17 cellular contexts compared by ENCODE assay signal in genomic region chr5:131563434-131564228, GRCh38.
DNase-seq lines count a peak whose midpoint lies in the region; ATAC-seq and TF ChIP-seq lines count a peak whose summit lies in the region.
"Had no signal": no experiment of that assay in that cellular context is flagged by ENCODE, and none has a peak within 500 bp of the region (broad histone marks: within the 10 kb centered on the region; RNA-seq: fewer than 3 reads in every experiment).

No MANE protein-coding gene starts in this region.

- intact Hi-C loops in CD4-positive, alpha-beta T cell (cut with DNase I, micrococcal nuclease): no loop called here

- 76 to 82% methylated on average over 6 to 7 of the region's 8 CpGs for WGBS in mesodermal cell (ENCODE audit: insufficient coverage in 2 of 2), 2 experiments

- DNase-seq in CD4-positive, alpha-beta T cell: no peak
- peak; percentile 13 for DNase-seq in H7
- no peak for DNase-seq in T-cell
- DNase-seq in stimulated activated naive CD8-positive, alpha-beta T cell treated with anti-CD3 and anti-CD28 coated beads, Interleukin-15, amount 100 ng/mL, for 72 hours: no peak
- no peak for DNase-seq in cerebellar nuclear complex (lab: John Stamatoyannopoulos, UW)
- DNase-seq: activated CD4-positive, alpha-beta T cell treated with anti-CD3 and anti-CD28 coated beads for 4 hours; activated T-cell treated with anti-CD3 and anti-CD28 coated beads for 4 hours; AML-193; effector memory CD4-positive, alpha-beta T cell; IMR-90; NCI-H1092; SHP77 treated with DMSO at 0.1 percent for 48 hours had no signal

- H3K4me3 Mint-ChIP-seq in CD4-positive, alpha-beta T cell: no peak overlapping the region
- peak overlapping the region in 1 of 3 donors; percentile 26 for H3K4me3 Mint-ChIP-seq in T-cell
- no peak overlapping the region for H3K4me3 Mint-ChIP-seq in stimulated activated naive CD8-positive, alpha-beta T cell treated with anti-CD3 and anti-CD28 coated beads, Interleukin-15, amount 100 ng/mL, for 72 hours
- H3K4me3 Mint-ChIP-seq: activated naive CD8-positive, alpha-beta T cell; natural killer cell treated with Interleukin-12 subunit alpha and Interleukin-12 subunit beta and Interleukin-15 and Interleukin-18, amount 100 ng/mL, for 72 hours had no signal

- no peak overlapping the region for H3K27ac ChIP-seq in CD4-positive, alpha-beta T cell (ENCODE audit: low read depth, low read length)
- H3K27ac ChIP-seq in mesodermal cell (ENCODE audit: low read depth, low read length, severe bottlenecking): peak overlapping the region; percentile 62
- H3K27ac ChIP-seq: right atrium auricular region had no signal

- H3K27me3 Mint-ChIP-seq in CD4-positive, alpha-beta T cell: no peaks in the 10 kb centered on the region
- no peaks in the 10 kb centered on the region for H3K27me3 Mint-ChIP-seq in T-cell
- no peaks in the 10 kb centered on the region for H3K27me3 Mint-ChIP-seq in stimulated activated naive CD8-positive, alpha-beta T cell treated with anti-CD3 and anti-CD28 coated beads, Interleukin-15, amount 100 ng/mL, for 72 hours
- H3K27me3 Mint-ChIP-seq: activated naive CD8-positive, alpha-beta T cell; natural killer cell treated with Interleukin-12 subunit alpha and Interleukin-12 subunit beta and Interleukin-15 and Interleukin-18, amount 100 ng/mL, for 72 hours had no signal

- CTCF ChIA-PET in CD4-positive, alpha-beta T cell (lab: Charles Lee): interaction anchor here (1.7 kb wide), 1 partner anchor 26 kb away, joined by 3 read pairs; no protein-coding TSS in a partner anchor
- CTCF ChIA-PET in T-cell (lab: Charles Lee): no interaction called here

- no peaks in the 10 kb centered on the region for H3K9me3 Mint-ChIP-seq in CD4-positive, alpha-beta T cell
- H3K9me3 Mint-ChIP-seq in T-cell: no peaks in the 10 kb centered on the region
- no peaks in the 10 kb centered on the region for H3K9me3 Mint-ChIP-seq in stimulated activated naive CD8-positive, alpha-beta T cell treated with anti-CD3 and anti-CD28 coated beads, Interleukin-15, amount 100 ng/mL, for 72 hours
- H3K9me3 Mint-ChIP-seq: natural killer cell treated with Interleukin-12 subunit alpha and Interleukin-12 subunit beta and Interleukin-15 and Interleukin-18, amount 100 ng/mL, for 72 hours had no signal

- peaks cover 18% of the 10 kb centered on the region for H3K36me3 Mint-ChIP-seq in CD4-positive, alpha-beta T cell (ENCODE audit: low read depth)
- peaks cover 16% of the 10 kb centered on the region for H3K36me3 Mint-ChIP-seq in T-cell
- H3K36me3 Mint-ChIP-seq: natural killer cell treated with Interleukin-12 subunit alpha and Interleukin-12 subunit beta and Interleukin-15 and Interleukin-18, amount 100 ng/mL, for 72 hours had no signal

- H3K4me3 ChIP-seq in H7 (ENCODE audit: insufficient read depth, low read depth, low read length) (no peak overlapping the region), mesodermal cell (ENCODE audit: extremely low read depth, insufficient read depth, low read length, poor library complexity, severe bottlenecking) (no peak overlapping the region)
- H3K4me3 ChIP-seq: right atrium auricular region had no signal

- no peaks in the 10 kb centered on the region for H3K36me3 ChIP-seq in H7 (replicated peaks; ENCODE audit: control insufficient read depth, insufficient read depth, low read length)
- H3K36me3 ChIP-seq in mesodermal cell (ENCODE audit: control insufficient read depth, insufficient read depth, low read length): peaks cover 15% of the 10 kb centered on the region
- H3K36me3 ChIP-seq: right atrium auricular region had no signal

- POLR2A ChIA-PET in CD4-positive, alpha-beta T cell (lab: Charles Lee): interaction anchor here (0.7 to 1.0 kb wide), 2 partner anchors 10 to 15 kb away, joined by 3 read pairs; no protein-coding TSS in a partner anchor
- POLR2A ChIA-PET in T-cell (lab: Charles Lee): interaction anchor here (0.6 to 0.8 kb wide), 3 partner anchors 10 to 1496 kb away, joined by 3 to 4 read pairs (median 3); no protein-coding TSS in a partner anchor

- H3K4me1 ChIP-seq in mesodermal cell (ENCODE audit: control insufficient read depth, insufficient read depth, low read length, poor library complexity, severe bottlenecking): peaks cover 7% of the 10 kb centered on the region
- H3K4me1 ChIP-seq: right atrium auricular region had no signal

- peak overlapping the region; percentile 1 for H3K27ac Mint-ChIP-seq in CD4-positive, alpha-beta T cell
- H3K27ac Mint-ChIP-seq in T-cell: peak overlapping the region; percentile 11 to 35
- no peak overlapping the region for H3K27ac Mint-ChIP-seq in stimulated activated naive CD8-positive, alpha-beta T cell treated with anti-CD3 and anti-CD28 coated beads, Interleukin-15, amount 100 ng/mL, for 72 hours
- H3K27ac Mint-ChIP-seq: activated naive CD8-positive, alpha-beta T cell; natural killer cell treated with Interleukin-12 subunit alpha and Interleukin-12 subunit beta and Interleukin-15 and Interleukin-18, amount 100 ng/mL, for 72 hours had no signal

- peaks cover 69% of the 10 kb centered on the region for H3K4me1 Mint-ChIP-seq in CD4-positive, alpha-beta T cell (ENCODE audit: low read depth)
- H3K4me1 Mint-ChIP-seq in T-cell: peaks cover 49 to 56% (median 52%) of the 10 kb centered on the region in 3 donors
- H3K4me1 Mint-ChIP-seq in stimulated activated naive CD8-positive, alpha-beta T cell treated with anti-CD3 and anti-CD28 coated beads, Interleukin-15, amount 100 ng/mL, for 72 hours: peaks cover 38% of the 10 kb centered on the region

- no peak for TF ChIP-seq CTCF in CD4-positive, alpha-beta T cell (IDR thresholded peaks at IDR 0.05)

- no peaks in the 10 kb centered on the region for H3K27me3 ChIP-seq in CD4-positive, alpha-beta T cell (ENCODE audit: control insufficient read depth, insufficient read depth, low read length)
- H3K27me3 ChIP-seq in H7 (ENCODE audit: control insufficient read depth, insufficient read depth, low read length): no peaks in the 10 kb centered on the region
- H3K27me3 ChIP-seq: right atrium auricular region had no signal

- no peaks in the 10 kb centered on the region for H3K9me3 ChIP-seq in CD4-positive, alpha-beta T cell (ENCODE audit: control insufficient read depth, low read length)
- H3K9me3 ChIP-seq in mesodermal cell (ENCODE audit: control insufficient read depth, low read length): no peaks in the 10 kb centered on the region
- H3K9me3 ChIP-seq: right atrium auricular region had no signal

- peak; percentile 54 for ATAC-seq in CD4-positive, alpha-beta T cell (ENCODE audit: poor library complexity)
- peak in 1 of 4 experiments; percentile 49 for ATAC-seq in T-cell (replicated peaks in 1 of 4)
- no peak for ATAC-seq in HG02763 (IDR thresholded peaks at IDR 0.05; ENCODE audit: unreplicated experiment)
- ATAC-seq in stimulated activated naive CD8-positive, alpha-beta T cell treated with anti-CD3 and anti-CD28 coated beads, Interleukin-15, amount 100 ng/mL, for 72 hours: no peak
- ATAC-seq: natural killer cell treated with Interleukin-12 subunit alpha and Interleukin-12 subunit beta and Interleukin-15 and Interleukin-18, amount 100 ng/mL, for 72 hours had no signal

Comparison
In these comparisons a context has a peak if more than half of its experiments do, and no peak if none do; other contexts are left out.
1. H3K27ac Mint-ChIP-seq: peak in CD4-positive, alpha-beta T cell (single experiment) and T-cell (2 of 2); none in stimulated activated naive CD8-positive, alpha-beta T cell treated with anti-CD3 and anti-CD28 coated beads, Interleukin-15, amount 100 ng/mL, for 72 hours (0 of 2).